Comparison of ENCODE assay signal across 8 cellular contexts in genomic region chr4:2570551-2571222, GRCh38. TPM values are rescaled to one million over a fixed set of nuclear protein-coding genes. Genes with fewer than 3 reads are reported as not detected.
DNase-seq lines count a peak whose midpoint lies in the region; ATAC-seq and TF ChIP-seq lines count a peak whose summit lies in the region.

No MANE protein-coding gene starts in this region.

- peak overlapping the region in 7 of 8 donors; percentile 38 to 71 (median 66) for H3K4me3 Mint-ChIP-seq in naive B cell

- no peaks in the 10 kb centered on the region for H3K27me3 Mint-ChIP-seq in naive B cell

- ATAC-seq in HG02938 (IDR thresholded peaks at IDR 0.05; ENCODE audit: unreplicated experiment) (peak; percentile 82), naive B cell (ENCODE audit: low read depth in 2 of 2) (peak; percentile 96 to 98)

- H3K27ac ChIP-seq in substantia nigra (ENCODE audit: low read depth, low read length, poor library complexity, severe bottlenecking) = peak overlapping the region; percentile 2

- H3K4me1 Mint-ChIP-seq in naive B cell = peaks cover 55 to 71% (median 58%) of the 10 kb centered on the region in 3 donors

- H3K36me3 Mint-ChIP-seq in naive B cell = peaks cover 0 to 7% of the 10 kb centered on the region in 2 donors

- H3K9me3 Mint-ChIP-seq in naive B cell = no peaks in the 10 kb centered on the region

- TF ChIP-seq CTCF in GM10266 (IDR thresholded peaks at IDR 0.05; ENCODE audit: control insufficient read depth, insufficient read depth, low read depth, missing control alignments) = no peak

- peak overlapping the region; percentile 40 to 96 (median 86) for H3K27ac Mint-ChIP-seq in naive B cell

- DNase-seq in GM10266 (ENCODE audit: extremely low spot score) (peak; percentile 77), activated T-cell treated with anti-CD3 and anti-CD28 coated beads for 1 hour (ENCODE audit: low read depth) (peak; percentile 25), naive B cell (peak; percentile 42), substantia nigra (lab: John Stamatoyannopoulos, UW) (no peak), HuH-7 (ENCODE audit: low spot score) (no peak), superior temporal gyrus (ENCODE audit: extremely low spot score) (no peak), AG08396 (ENCODE audit: low spot score) (no peak)

RNA-seq across cellular contexts. Expression of gene FAM193A, which starts 34.2 kb away (rescaled TPM):
- 1 to 10 TPM; 1.5 to 5.9 (median 2.2) TPM for polyA plus RNA-seq in naive B cell (ENCODE audit: low read depth in 6 of 6)

Comparison
In these comparisons a context has a peak if more than half of its experiments do, and no peak if none do; other contexts are left out.
1. DNase-seq: peak in GM10266 (single experiment), activated T-cell treated with anti-CD3 and anti-CD28 coated beads for 1 hour (single experiment) and naive B cell (single experiment); none in substantia nigra (0 of 49), HuH-7 (single experiment), superior temporal gyrus (single experiment) and AG08396 (single experiment).